8 cellular contexts compared by ENCODE assay signal in the genomic region with DNA sequence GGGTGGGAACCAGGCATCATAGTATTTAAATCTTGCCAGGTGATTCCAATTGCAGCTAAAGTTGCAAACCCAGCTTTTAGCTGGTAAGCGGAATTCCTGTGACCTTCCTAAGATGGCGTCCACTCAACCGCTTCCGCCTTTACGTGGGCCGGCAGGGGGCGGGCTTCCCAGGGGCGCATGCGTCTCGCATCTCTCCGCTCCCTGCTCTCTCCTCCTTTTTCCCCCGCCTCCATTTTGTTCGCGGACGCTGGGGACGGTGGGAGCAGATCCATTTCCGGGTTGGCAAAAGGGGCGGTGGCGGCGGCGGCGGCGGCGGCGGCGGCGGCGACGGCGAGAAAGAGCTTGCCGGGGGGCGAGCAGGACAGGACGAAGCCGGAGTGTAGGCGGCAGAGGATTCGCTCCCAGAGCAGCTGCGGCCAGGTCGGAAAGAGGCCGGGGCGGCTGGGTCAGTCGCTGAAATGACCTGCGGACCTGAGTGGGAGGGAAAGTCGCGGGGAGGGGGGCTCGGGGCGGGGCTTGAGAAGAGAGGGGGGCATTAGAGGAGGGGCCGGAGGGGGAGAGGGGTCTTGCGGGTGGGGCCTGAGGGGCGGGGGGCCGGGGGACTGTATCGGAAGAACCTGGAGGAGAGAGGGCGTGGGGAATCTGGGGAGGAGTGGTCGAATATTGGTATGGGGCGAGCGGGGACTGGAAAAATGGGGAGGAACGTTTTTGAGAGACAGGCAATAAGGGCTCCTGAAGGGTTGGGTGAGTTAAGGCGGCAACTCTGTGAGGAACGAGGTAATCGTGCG. TPM values are rescaled to one million over a fixed set of nuclear protein-coding genes. Genes with fewer than 3 reads are reported as not detected.
A peak's percentile ranks its signal among the peaks of the same experiment; 100 is the strongest.
DNase-seq lines count a peak whose midpoint lies in the region; ATAC-seq and TF ChIP-seq lines count a peak whose summit lies in the region.

A gene with protein sequence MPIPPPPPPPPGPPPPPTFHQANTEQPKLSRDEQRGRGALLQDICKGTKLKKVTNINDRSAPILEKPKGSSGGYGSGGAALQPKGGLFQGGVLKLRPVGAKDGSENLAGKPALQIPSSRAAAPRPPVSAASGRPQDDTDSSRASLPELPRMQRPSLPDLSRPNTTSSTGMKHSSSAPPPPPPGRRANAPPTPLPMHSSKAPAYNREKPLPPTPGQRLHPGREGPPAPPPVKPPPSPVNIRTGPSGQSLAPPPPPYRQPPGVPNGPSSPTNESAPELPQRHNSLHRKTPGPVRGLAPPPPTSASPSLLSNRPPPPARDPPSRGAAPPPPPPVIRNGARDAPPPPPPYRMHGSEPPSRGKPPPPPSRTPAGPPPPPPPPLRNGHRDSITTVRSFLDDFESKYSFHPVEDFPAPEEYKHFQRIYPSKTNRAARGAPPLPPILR (plus strand): TSS at position 232 of the 788 bp plus-strand sequence. CDS start 37,156 bp downstream, outside the sequence.

- no peaks in the 10 kb centered on the region for H3K27me3 ChIP-seq in BLaER1 treated with 17β-estradiol and CSF1 and Interleukin-3, amounts not matched to agents 10 nM and 100 nM
- no peaks in the 10 kb centered on the region for H3K27me3 ChIP-seq in liver (ENCODE audit: control insufficient read depth in 4 of 4, insufficient read depth in 4 of 4, low read length in 3 of 4)

- TF ChIP-seq RAD21 in liver (IDR thresholded peaks at IDR 0.05): peak; percentile 41 to 58

- peak; percentile 82 for TF ChIP-seq CTCF in liver (IDR thresholded peaks at IDR 0.05; ENCODE audit: low read depth, low read length, missing input control)

- H3K4me3 ChIP-seq in BLaER1 treated with 17β-estradiol and CSF1 and Interleukin-3, amounts not matched to agents 10 nM and 100 nM: peak within 1 kb of the TSS; percentile 67 to 78 (median 76)
- H3K4me3 ChIP-seq in liver (ENCODE audit: low read depth in 1 of 3, low read length in 3 of 3): peak within 1 kb of the TSS; percentile 59 to 93 (median 82)

- H3K9me3 ChIP-seq in BLaER1 treated with 17β-estradiol and CSF1 and Interleukin-3, amounts not matched to agents 10 nM and 100 nM (replicated peaks in 1 of 11): no peaks in the 10 kb centered on the region
- no peaks in the 10 kb centered on the region for H3K9me3 ChIP-seq in liver (ENCODE audit: control insufficient read depth in 4 of 4, low read length in 3 of 4)

- 2% methylated on average over 60 of the region's 60 CpGs for WGBS in liver

- ATAC-seq in GM19324 (IDR thresholded peaks at IDR 0.05; ENCODE audit: low FRiP score, unreplicated experiment): peak; percentile 96
- ATAC-seq in HG03521 (IDR thresholded peaks at IDR 0.05; ENCODE audit: unreplicated experiment): peak; percentile 89

- DNase-seq in NCI-H748 treated with DMSO at 0.1 percent for 48 hours (lab: John Stamatoyannopoulos, UW) (peak; percentile 89), dermis microvascular lymphatic vessel endothelial cell (ENCODE audit: low read depth in 2 of 2) (peak; percentile 90 to 95)
- peak; percentile 92 to 94 for DNase-seq in activated CD4-positive, alpha-beta T cell treated with anti-CD3 and anti-CD28 coated beads, Interleukin-2, amount 50 U/mL, for 24 hours (ENCODE audit: low read depth in 1 of 2, low spot score in 1 of 2)
- DNase-seq in stimulated activated CD4-positive, alpha-beta T cell treated with anti-CD3 and anti-CD28 coated beads, Interleukin-4, amount 100 ng/mL, for 24 hours: peak; percentile 98

- peak within 1 kb of the TSS; percentile 84 to 97 (median 91) for H3K4me2 ChIP-seq in BLaER1 treated with 17β-estradiol and CSF1 and Interleukin-3, amounts not matched to agents 10 nM and 100 nM

- peaks cover 9 to 27% (median 16%) of the 10 kb centered on the region in 10 experiments; a peak in 19 of 20 replicates for H3K4me1 ChIP-seq in BLaER1 treated with 17β-estradiol and CSF1 and Interleukin-3, amounts not matched to agents 10 nM and 100 nM
- H3K4me1 ChIP-seq in liver (ENCODE audit: control insufficient read depth in 4 of 4, insufficient read depth in 4 of 4, low read length in 3 of 4): peaks cover 1 to 8% (median 6%) of the 10 kb centered on the region in 4 donors

- H3K27ac ChIP-seq in BLaER1 treated with 17β-estradiol and CSF1 and Interleukin-3, amounts not matched to agents 10 nM and 100 nM: peak within 1 kb of the TSS; percentile 70 to 94 (median 76)
- H3K27ac ChIP-seq in liver (ENCODE audit: low read depth in 1 of 2, low read length in 2 of 2): peak within 1 kb of the TSS; percentile 81 to 96

- H3K9ac ChIP-seq in BLaER1 treated with 17β-estradiol and CSF1 and Interleukin-3, amounts not matched to agents 10 nM and 100 nM: peak within 1 kb of the TSS; percentile 72 to 90 (median 82)
- peak within 1 kb of the TSS; percentile 23 to 32 for H3K9ac ChIP-seq in liver (ENCODE audit: low read depth in 1 of 2, low read length in 2 of 2)

- H4K20me1 ChIP-seq in BLaER1 treated with 17β-estradiol and CSF1 and Interleukin-3, amounts not matched to agents 10 nM and 100 nM: peaks cover 0 to 12% (median 6%) of the 10 kb centered on the region in 11 experiments; a peak in 9 of 22 replicates

- peaks cover 0 to 12% (median 4%) of the 10 kb centered on the region in 11 experiments; a peak in 9 of 22 replicates for H3K36me3 ChIP-seq in BLaER1 treated with 17β-estradiol and CSF1 and Interleukin-3, amounts not matched to agents 10 nM and 100 nM
- H3K36me3 ChIP-seq in liver (ENCODE audit: control insufficient read depth in 4 of 4, insufficient read depth in 3 of 4, low read depth in 1 of 4, low read length in 3 of 4): no peaks in the 10 kb centered on the region

TF ChIP-seq in liver, 16 proteins besides CTCF, POLR2A, EP300 and RAD21:
- TF ChIP-seq JUND (IDR thresholded peaks at IDR 0.05): no peak
- TF ChIP-seq FOXA1 (IDR thresholded peaks at IDR 0.05): peak; percentile 9
- TF ChIP-seq HNF4A (conservative IDR thresholded peaks at IDR 0.05): no peak
- TF ChIP-seq, protein P1, sequence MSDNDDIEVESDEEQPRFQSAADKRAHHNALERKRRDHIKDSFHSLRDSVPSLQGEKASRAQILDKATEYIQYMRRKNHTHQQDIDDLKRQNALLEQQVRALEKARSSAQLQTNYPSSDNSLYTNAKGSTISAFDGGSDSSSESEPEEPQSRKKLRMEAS (IDR thresholded peaks at IDR 0.05): peak; percentile 57
- peak; percentile 30 for TF ChIP-seq FOXA2 (IDR thresholded peaks at IDR 0.05)
- TF ChIP-seq, protein P2, sequence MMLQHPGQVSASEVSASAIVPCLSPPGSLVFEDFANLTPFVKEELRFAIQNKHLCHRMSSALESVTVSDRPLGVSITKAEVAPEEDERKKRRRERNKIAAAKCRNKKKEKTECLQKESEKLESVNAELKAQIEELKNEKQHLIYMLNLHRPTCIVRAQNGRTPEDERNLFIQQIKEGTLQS (IDR thresholded peaks at IDR 0.05): no peak
- TF ChIP-seq EGR1 (IDR thresholded peaks at IDR 0.05; ENCODE audit: low read depth in 2 of 2): peak; percentile 68 to 71
- TF ChIP-seq NR2F2 (IDR thresholded peaks at IDR 0.05): no peak
- peak in 1 of 2 donors; percentile 24 for TF ChIP-seq RXRA (IDR thresholded peaks at IDR 0.05)
- TF ChIP-seq TAF1 (conservative IDR thresholded peaks at IDR 0.05): peak; percentile 30
- TF ChIP-seq GABPA (IDR thresholded peaks at IDR 0.05 in 1 of 2, conservative IDR thresholded peaks at IDR 0.05 in 1 of 2): peak; percentile 38 to 85
- no peak for TF ChIP-seq HNF4G (IDR thresholded peaks at IDR 0.05)
- TF ChIP-seq, protein P3, sequence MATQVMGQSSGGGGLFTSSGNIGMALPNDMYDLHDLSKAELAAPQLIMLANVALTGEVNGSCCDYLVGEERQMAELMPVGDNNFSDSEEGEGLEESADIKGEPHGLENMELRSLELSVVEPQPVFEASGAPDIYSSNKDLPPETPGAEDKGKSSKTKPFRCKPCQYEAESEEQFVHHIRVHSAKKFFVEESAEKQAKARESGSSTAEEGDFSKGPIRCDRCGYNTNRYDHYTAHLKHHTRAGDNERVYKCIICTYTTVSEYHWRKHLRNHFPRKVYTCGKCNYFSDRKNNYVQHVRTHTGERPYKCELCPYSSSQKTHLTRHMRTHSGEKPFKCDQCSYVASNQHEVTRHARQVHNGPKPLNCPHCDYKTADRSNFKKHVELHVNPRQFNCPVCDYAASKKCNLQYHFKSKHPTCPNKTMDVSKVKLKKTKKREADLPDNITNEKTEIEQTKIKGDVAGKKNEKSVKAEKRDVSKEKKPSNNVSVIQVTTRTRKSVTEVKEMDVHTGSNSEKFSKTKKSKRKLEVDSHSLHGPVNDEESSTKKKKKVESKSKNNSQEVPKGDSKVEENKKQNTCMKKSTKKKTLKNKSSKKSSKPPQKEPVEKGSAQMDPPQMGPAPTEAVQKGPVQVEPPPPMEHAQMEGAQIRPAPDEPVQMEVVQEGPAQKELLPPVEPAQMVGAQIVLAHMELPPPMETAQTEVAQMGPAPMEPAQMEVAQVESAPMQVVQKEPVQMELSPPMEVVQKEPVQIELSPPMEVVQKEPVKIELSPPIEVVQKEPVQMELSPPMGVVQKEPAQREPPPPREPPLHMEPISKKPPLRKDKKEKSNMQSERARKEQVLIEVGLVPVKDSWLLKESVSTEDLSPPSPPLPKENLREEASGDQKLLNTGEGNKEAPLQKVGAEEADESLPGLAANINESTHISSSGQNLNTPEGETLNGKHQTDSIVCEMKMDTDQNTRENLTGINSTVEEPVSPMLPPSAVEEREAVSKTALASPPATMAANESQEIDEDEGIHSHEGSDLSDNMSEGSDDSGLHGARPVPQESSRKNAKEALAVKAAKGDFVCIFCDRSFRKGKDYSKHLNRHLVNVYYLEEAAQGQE (IDR thresholded peaks at IDR 0.05): peak; percentile 43
- TF ChIP-seq SP1 (IDR thresholded peaks at IDR 0.05): peak; percentile 51
- TF ChIP-seq, protein P4, sequence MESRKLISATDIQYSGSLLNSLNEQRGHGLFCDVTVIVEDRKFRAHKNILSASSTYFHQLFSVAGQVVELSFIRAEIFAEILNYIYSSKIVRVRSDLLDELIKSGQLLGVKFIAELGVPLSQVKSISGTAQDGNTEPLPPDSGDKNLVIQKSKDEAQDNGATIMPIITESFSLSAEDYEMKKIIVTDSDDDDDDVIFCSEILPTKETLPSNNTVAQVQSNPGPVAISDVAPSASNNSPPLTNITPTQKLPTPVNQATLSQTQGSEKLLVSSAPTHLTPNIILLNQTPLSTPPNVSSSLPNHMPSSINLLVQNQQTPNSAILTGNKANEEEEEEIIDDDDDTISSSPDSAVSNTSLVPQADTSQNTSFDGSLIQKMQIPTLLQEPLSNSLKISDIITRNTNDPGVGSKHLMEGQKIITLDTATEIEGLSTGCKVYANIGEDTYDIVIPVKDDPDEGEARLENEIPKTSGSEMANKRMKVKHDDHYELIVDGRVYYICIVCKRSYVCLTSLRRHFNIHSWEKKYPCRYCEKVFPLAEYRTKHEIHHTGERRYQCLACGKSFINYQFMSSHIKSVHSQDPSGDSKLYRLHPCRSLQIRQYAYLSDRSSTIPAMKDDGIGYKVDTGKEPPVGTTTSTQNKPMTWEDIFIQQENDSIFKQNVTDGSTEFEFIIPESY (IDR thresholded peaks at IDR 0.05): peak; percentile 76
- TF ChIP-seq YY1 (IDR thresholded peaks at IDR 0.05): peak; percentile 99

RNA-seq across cellular contexts. Expression of the gene that starts here (rescaled TPM):
- total RNA-seq in dermis microvascular lymphatic vessel endothelial cell (4.7 and 7.5 TPM in 2 replicates), liver (1 to 10 TPM; 4.9 to 5.6 TPM)
- 1 to 10 TPM; 4.4 to 5.6 TPM for polyA plus RNA-seq in liver

Comparison
In these comparisons a context has a peak if more than half of its experiments do, and no peak if none do; other contexts are left out.
1. Peak in every context shown above with its lines: DNase-seq, ATAC-seq, H3K4me3 ChIP-seq and H3K27ac ChIP-seq.